Comparison of ENCODE assay signal across 8 cellular contexts in the genomic region with DNA sequence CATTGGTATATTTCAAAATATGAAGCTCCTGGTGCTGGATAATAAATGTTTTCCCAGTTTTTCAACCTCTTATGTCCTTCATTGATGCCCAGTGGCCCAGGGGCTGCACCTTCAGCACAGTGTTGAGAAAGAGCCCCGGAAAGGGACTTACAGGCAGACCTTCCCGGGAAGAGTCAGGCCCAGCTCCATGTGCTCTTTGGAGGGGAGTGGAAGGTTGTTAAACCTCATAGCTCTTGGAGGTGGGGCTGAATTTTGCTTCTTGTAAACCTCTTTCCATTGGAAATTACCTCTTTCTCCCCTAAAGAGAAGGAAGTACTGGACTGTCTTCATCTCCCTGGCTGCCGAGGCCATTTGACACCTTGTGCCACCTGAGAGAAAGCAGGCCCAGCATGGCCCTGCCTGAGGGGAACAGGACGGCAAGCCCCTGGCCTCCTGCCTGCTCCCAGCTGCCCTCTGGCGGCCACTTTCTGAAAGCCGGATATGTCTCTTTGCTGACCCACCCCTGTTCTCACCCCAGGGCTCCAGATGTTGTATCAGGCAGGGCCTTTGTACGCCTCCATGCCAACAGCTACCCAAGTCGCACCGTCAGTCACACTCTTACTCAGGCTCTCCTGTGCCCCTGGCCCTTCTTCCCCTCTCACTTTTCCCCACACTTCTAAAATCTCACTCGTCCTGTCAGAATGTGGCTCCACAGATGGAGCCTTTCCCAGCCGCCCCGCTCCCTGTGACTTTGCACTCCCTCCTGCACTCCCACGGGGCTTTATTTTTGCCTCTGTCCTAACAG. TPM values are rescaled to one million over a fixed set of nuclear protein-coding genes. Genes with fewer than 3 reads are reported as not detected.
DNase-seq lines count a peak whose midpoint lies in the region; ATAC-seq and TF ChIP-seq lines count a peak whose summit lies in the region.

No MANE protein-coding gene starts in this region.

- POLR2A ChIA-PET in CD8-positive, alpha-beta T cell (lab: Charles Lee), result interaction anchor here (0.6 to 34.9 kb wide), 10 partner anchors 9 to 232 kb away, joined by 3 to 700 read pairs (median 3); a partner anchor contains a TSS
- POLR2A ChIA-PET in PC-3 (lab: Charles Lee; ENCODE audit: unreplicated experiment), result no interaction called here

- intact Hi-C loops in CD8-positive, alpha-beta T cell (cut with DNase I, micrococcal nuclease), result loop anchor here (1.0 to 5.0 kb wide), 6 partner anchors 36 to 126 kb away; no protein-coding TSS in a partner anchor
- intact Hi-C loops in PC-3 (cut with micrococcal nuclease), result loop anchor here (1.0 to 5.0 kb wide), 5 partner anchors 32 to 126 kb away; no protein-coding TSS in a partner anchor

- peak; percentile 83 for TF ChIP-seq CTCF in CD8-positive, alpha-beta T cell (IDR thresholded peaks at IDR 0.05)
- TF ChIP-seq CTCF in GM20000 (IDR thresholded peaks at IDR 0.05; ENCODE audit: extremely low read depth, missing control alignments), result peak; percentile 53
- TF ChIP-seq CTCF in PC-3 (conservative IDR thresholded peaks at IDR 0.05; ENCODE audit: low read depth, low read length), result peak; percentile 93
- peak; percentile 92 for TF ChIP-seq CTCF in fibroblast of lung (conservative IDR thresholded peaks at IDR 0.05 in 1 of 2, IDR thresholded peaks at IDR 0.05 in 1 of 2; ENCODE audit: low read depth in 1 of 2, low read length in 2 of 2)
- TF ChIP-seq CTCF in neural progenitor cell (IDR thresholded peaks at IDR 0.05), result peak; percentile 95

- peaks cover 94% of the 10 kb centered on the region for H3K36me3 Mint-ChIP-seq in CD8-positive, alpha-beta T cell
- H3K36me3 Mint-ChIP-seq in activated T-cell treated with anti-CD3 and anti-CD28 coated beads, Interleukin-2, amount 50 U/mL, for 72 hours (ENCODE audit: insufficient read depth in 2 of 2), result peaks cover 7 to 32% of the 10 kb centered on the region in 2 donors
- peaks cover 8% of the 10 kb centered on the region for H3K36me3 Mint-ChIP-seq in neural progenitor cell

- CTCF ChIA-PET in CD8-positive, alpha-beta T cell (lab: Charles Lee), result interaction anchor here (0.6 to 31.7 kb wide), 21 partner anchors 11 to 127 kb away, joined by 3 to 1143 read pairs (median 5); a partner anchor contains a TSS
- CTCF ChIA-PET in PC-3 (lab: Charles Lee), result interaction anchor here (0.6 to 0.9 kb wide), 6 partner anchors 34 to 113 kb away, joined by 3 to 4 read pairs (median 3); no protein-coding TSS in a partner anchor

- H3K27ac Mint-ChIP-seq in CD8-positive, alpha-beta T cell, result peak overlapping the region; percentile 99
- H3K27ac Mint-ChIP-seq in activated T-cell treated with anti-CD3 and anti-CD28 coated beads, Interleukin-2, amount 50 U/mL, for 72 hours, result peak overlapping the region; percentile 82
- no peak overlapping the region for H3K27ac Mint-ChIP-seq in neural progenitor cell

- H3K27ac ChIP-seq in CD8-positive, alpha-beta T cell (ENCODE audit: low read depth, low read length), result peak overlapping the region; percentile 21
- H3K27ac ChIP-seq in PC-3 (ENCODE audit: low read length) (no peak overlapping the region), fibroblast of lung (ENCODE audit: insufficient read depth, low read length) (peak overlapping the region; percentile 30), neural progenitor cell (no peak overlapping the region), substantia nigra (ENCODE audit: low read depth, low read length, poor library complexity, severe bottlenecking) (peak overlapping the region; percentile 75)

- H3K9me3 Mint-ChIP-seq in CD8-positive, alpha-beta T cell, result no peaks in the 10 kb centered on the region
- H3K9me3 Mint-ChIP-seq in activated T-cell treated with anti-CD3 and anti-CD28 coated beads, Interleukin-2, amount 50 U/mL, for 72 hours, result no peaks in the 10 kb centered on the region
- peaks cover 2% of the 10 kb centered on the region for H3K9me3 Mint-ChIP-seq in neural progenitor cell

- no peaks in the 10 kb centered on the region for H3K9me3 ChIP-seq in CD8-positive, alpha-beta T cell (ENCODE audit: low read length)
- H3K9me3 ChIP-seq in PC-3 (ENCODE audit: low read length) (no peaks in the 10 kb centered on the region), fibroblast of lung (ENCODE audit: control insufficient read depth, insufficient read depth, low read depth, low read length) (no peaks in the 10 kb centered on the region), neural progenitor cell (ENCODE audit: low read depth) (no peaks in the 10 kb centered on the region)

- DNase-seq in CD8-positive, alpha-beta T cell, result peak; percentile 80 to 93 (median 86)
- DNase-seq in GM20000 (ENCODE audit: low spot score), result peak; percentile 75
- peak; percentile 82 for DNase-seq in HuH-7.5 (ENCODE audit: low spot score)
- peak; percentile 82 for DNase-seq in PC-3
- peak; percentile 90 to 91 for DNase-seq in activated T-cell treated with anti-CD3 and anti-CD28 coated beads, Interleukin-2, amount 50 U/mL, for 72 hours
- peak; percentile 43 to 74 for DNase-seq in fibroblast of lung (ENCODE audit: low read depth in 2 of 2)
- DNase-seq in neural progenitor cell (ENCODE audit: low spot score), result peak; percentile 89
- DNase-seq in substantia nigra (lab: John Stamatoyannopoulos, UW), result peak in 47 of 49 donors; percentile 28 to 91 (median 72)

- peak; percentile 50 for ATAC-seq in CD8-positive, alpha-beta T cell
- ATAC-seq in PC-3, result peak; percentile 83
- peak; percentile 73 to 74 for ATAC-seq in activated T-cell treated with anti-CD3 and anti-CD28 coated beads, Interleukin-2, amount 50 U/mL, for 72 hours (replicated peaks in 1 of 2)

- H3F3A ChIP-seq in PC-3 (ENCODE audit: low read length, unreplicated experiment) (no peaks in the 10 kb centered on the region), neural progenitor cell (ENCODE audit: low read depth) (no peaks in the 10 kb centered on the region)

- H3K27me3 ChIP-seq in CD8-positive, alpha-beta T cell (ENCODE audit: insufficient read depth, low read length), result no peaks in the 10 kb centered on the region
- no peaks in the 10 kb centered on the region for H3K27me3 ChIP-seq in PC-3 (ENCODE audit: low read length)
- no peaks in the 10 kb centered on the region for H3K27me3 ChIP-seq in fibroblast of lung (ENCODE audit: control insufficient read depth, insufficient read depth, low read length)
- H3K27me3 ChIP-seq in neural progenitor cell, result no peaks in the 10 kb centered on the region

- H3K4me3 ChIP-seq in CD8-positive, alpha-beta T cell (ENCODE audit: low read depth, low read length), result no peak overlapping the region
- no peak overlapping the region for H3K4me3 ChIP-seq in PC-3 (ENCODE audit: low read length)
- H3K4me3 ChIP-seq in fibroblast of lung (replicated peaks in 1 of 4; ENCODE audit: control extremely low read depth in 1 of 4, insufficient read depth in 1 of 4, low read depth in 3 of 4, low read length in 4 of 4), result no peak overlapping the region
- H3K4me3 ChIP-seq in neural progenitor cell, result no peak overlapping the region

- H2AFZ ChIP-seq in PC-3 (ENCODE audit: low read length), result 0 out of 2 replicates have a peak overlapping the region, but pooled peaks have one; percentile 15
- H2AFZ ChIP-seq in fibroblast of lung (ENCODE audit: low read length), result no peak overlapping the region
- H2AFZ ChIP-seq in neural progenitor cell (replicated peaks), result no peak overlapping the region

- no TSS peak for BruUV-seq in PC-3 (replicated peaks; lab: Mats Ljungman, UMichigan)

- H3K79me2 ChIP-seq in PC-3 (ENCODE audit: low read length) (no peaks in the 10 kb centered on the region), fibroblast of lung (ENCODE audit: control insufficient read depth, insufficient read depth, low read length) (no peaks in the 10 kb centered on the region), neural progenitor cell (ENCODE audit: low read depth) (no peaks in the 10 kb centered on the region)

- peaks cover 88% of the 10 kb centered on the region for H3K4me1 Mint-ChIP-seq in CD8-positive, alpha-beta T cell (ENCODE audit: low read depth)
- peaks cover 76% of the 10 kb centered on the region for H3K4me1 Mint-ChIP-seq in activated T-cell treated with anti-CD3 and anti-CD28 coated beads, Interleukin-2, amount 50 U/mL, for 72 hours (ENCODE audit: low read depth)
- H3K4me1 Mint-ChIP-seq in neural progenitor cell, result peaks cover 26% of the 10 kb centered on the region

- peaks cover 83% of the 10 kb centered on the region for H3K4me1 ChIP-seq in CD8-positive, alpha-beta T cell (ENCODE audit: insufficient read depth, low read length)
- H3K4me1 ChIP-seq in PC-3 (ENCODE audit: insufficient read depth, low read length) (peaks cover 21% of the 10 kb centered on the region), fibroblast of lung (ENCODE audit: control insufficient read depth, extremely low read depth, insufficient read depth, low read length) (peaks cover 12% of the 10 kb centered on the region), neural progenitor cell (no peaks in the 10 kb centered on the region)

- H4K20me1 ChIP-seq in PC-3 (ENCODE audit: low read length) (no peaks in the 10 kb centered on the region), fibroblast of lung (ENCODE audit: control insufficient read depth, extremely low read depth, insufficient read depth, low read length) (no peaks in the 10 kb centered on the region), neural progenitor cell (ENCODE audit: low read depth) (peaks cover 20% of the 10 kb centered on the region)

- H3K27me3 Mint-ChIP-seq in CD8-positive, alpha-beta T cell (ENCODE audit: low read depth), result no peaks in the 10 kb centered on the region
- H3K27me3 Mint-ChIP-seq in activated T-cell treated with anti-CD3 and anti-CD28 coated beads, Interleukin-2, amount 50 U/mL, for 72 hours (ENCODE audit: low read depth), result no peaks in the 10 kb centered on the region
- peaks cover 7% of the 10 kb centered on the region for H3K27me3 Mint-ChIP-seq in neural progenitor cell (ENCODE audit: insufficient read depth, low read depth)

- H3K4me3 Mint-ChIP-seq in CD8-positive, alpha-beta T cell, result peak overlapping the region; percentile 49
- peak overlapping the region; percentile 43 to 78 for H3K4me3 Mint-ChIP-seq in activated T-cell treated with anti-CD3 and anti-CD28 coated beads, Interleukin-2, amount 50 U/mL, for 72 hours
- H3K4me3 Mint-ChIP-seq in neural progenitor cell, result no peak overlapping the region

- peaks cover 75% of the 10 kb centered on the region for H3K36me3 ChIP-seq in CD8-positive, alpha-beta T cell (ENCODE audit: insufficient read depth, low read length)
- no peaks in the 10 kb centered on the region for H3K36me3 ChIP-seq in PC-3 (ENCODE audit: low read depth, low read length)
- H3K36me3 ChIP-seq in fibroblast of lung (ENCODE audit: control insufficient read depth, insufficient read depth, low read length), result no peaks in the 10 kb centered on the region
- H3K36me3 ChIP-seq in neural progenitor cell, result no peaks in the 10 kb centered on the region

- no peak overlapping the region for H3K4me2 ChIP-seq in PC-3 (ENCODE audit: low read length)
- peak overlapping the region; percentile 7 for H3K4me2 ChIP-seq in fibroblast of lung (ENCODE audit: extremely low read depth, insufficient read depth, low read length)
- H3K4me2 ChIP-seq in neural progenitor cell, result no peak overlapping the region

- no peaks in the 10 kb centered on the region for H3K9me2 ChIP-seq in PC-3 (replicated peaks; ENCODE audit: low read length)

- H3K9ac ChIP-seq in PC-3 (ENCODE audit: low read length) (no peak overlapping the region), fibroblast of lung (ENCODE audit: insufficient read depth, low read length) (no peak overlapping the region), neural progenitor cell (no peak overlapping the region)

RNA-seq across cellular contexts. Expression of a gene that starts 43.0 kb away (rescaled TPM):
- 100 to 1,000 TPM; 573 to 578 TPM for total RNA-seq in CD8-positive, alpha-beta T cell
- total RNA-seq in PC-3 (2014; rRNA removed) (26.5 and 31.7 TPM in 2 replicates), fibroblast of lung (12.8 and 23.5 TPM in 2 replicates), neural progenitor cell (ENCODE audit: low replicate concordance) (49.2 and 71.2 TPM in 2 replicates)
- 100 to 1,000 TPM; 279 to 343 TPM for total RNA-seq in activated T-cell treated with anti-CD3 and anti-CD28 coated beads, Interleukin-2, amount 50 U/mL, for 72 hours
- 28.1 and 39.7 TPM in 2 replicates for polyA plus RNA-seq in fibroblast of lung
- polyA plus RNA-seq in fibroblast of lung (2012), result 31.9 and 38.0 TPM in 2 replicates
- 21.0 and 41.4 TPM in 2 replicates for polyA minus RNA-seq in fibroblast of lung (ENCODE audit: low replicate concordance)

RNA-seq across cellular contexts. Expression of a gene that starts 51.2 kb away (rescaled TPM):
- total RNA-seq in CD8-positive, alpha-beta T cell, result under 1 TPM; 0.22 to 0.60 TPM
- 1.6 and 5.4 TPM in 2 replicates for total RNA-seq in PC-3 (2014; rRNA removed)
- 1 to 10 TPM; 1.8 to 4.2 TPM for total RNA-seq in activated T-cell treated with anti-CD3 and anti-CD28 coated beads, Interleukin-2, amount 50 U/mL, for 72 hours
- total RNA-seq in fibroblast of lung, result under 0.01 and 0.26 TPM in 2 replicates
- polyA plus RNA-seq in fibroblast of lung, result not detected in 2 replicates
- 0.13 and 0.21 TPM in 2 replicates for polyA plus RNA-seq in fibroblast of lung (2012)
- not detected in 2 replicates for polyA minus RNA-seq in fibroblast of lung (ENCODE audit: low replicate concordance)
- total RNA-seq in neural progenitor cell (ENCODE audit: low replicate concordance), result 0.25 TPM in 1 of 2 replicates, not detected in the other

Comparison
In these comparisons a context has a peak if more than half of its experiments do, and no peak if none do; other contexts are left out.
1. H3K27ac ChIP-seq: peak in CD8-positive, alpha-beta T cell (single experiment), fibroblast of lung (single experiment) and substantia nigra (single experiment); none in PC-3 (single experiment) and neural progenitor cell (single experiment).
2. Peak in every context shown above with its lines, with median percentiles within 50 percentile points of each other: ATAC-seq, DNase-seq and CTCF ChIP-seq.